Comparison of ENCODE assay signal across 8 cellular contexts in genomic region chr17:1724869-1725641, GRCh38. TPM values are rescaled to one million over a fixed set of nuclear protein-coding genes. Genes with fewer than 3 reads are reported as not detected.
A peak's percentile ranks its signal among the peaks of the same experiment; 100 is the strongest.
DNase-seq lines count a peak whose midpoint lies in the region; ATAC-seq and TF ChIP-seq lines count a peak whose summit lies in the region.

No MANE protein-coding gene starts in this region.

- H3K36me3 Mint-ChIP-seq in activated T-cell treated with anti-CD3 and anti-CD28 coated beads, Interleukin-2, amount 50 U/mL, for 72 hours (ENCODE audit: insufficient read depth in 2 of 2), result no peaks in the 10 kb centered on the region
- peaks cover 22% of the 10 kb centered on the region for H3K36me3 Mint-ChIP-seq in activated T-helper 17 cell treated with anti-CD3 and anti-CD28 coated beads, Interleukin-2, amount 50 U/mL, for 72 hours (ENCODE audit: low read depth)

- H3K27ac Mint-ChIP-seq in activated T-cell treated with anti-CD3 and anti-CD28 coated beads, Interleukin-2, amount 50 U/mL, for 72 hours, result no peak overlapping the region
- H3K27ac Mint-ChIP-seq in activated T-helper 17 cell treated with anti-CD3 and anti-CD28 coated beads, Interleukin-2, amount 50 U/mL, for 72 hours, result peak overlapping the region; percentile 74

- 7 to 21% methylated on average over 51 of the region's 51 CpGs for WGBS in sigmoid colon, 2 donors

- H3K36me3 ChIP-seq in right atrium auricular region (no peaks in the 10 kb centered on the region), sigmoid colon (peaks cover 0 to 26% (median 12%) of the 10 kb centered on the region in 4 donors)

- H3K27me3 Mint-ChIP-seq in activated T-cell treated with anti-CD3 and anti-CD28 coated beads, Interleukin-2, amount 50 U/mL, for 72 hours (ENCODE audit: low read depth), result no peaks in the 10 kb centered on the region
- H3K27me3 Mint-ChIP-seq in activated T-helper 17 cell treated with anti-CD3 and anti-CD28 coated beads, Interleukin-2, amount 50 U/mL, for 72 hours, result no peaks in the 10 kb centered on the region

- ATAC-seq in activated T-cell treated with anti-CD3 and anti-CD28 coated beads, Interleukin-2, amount 50 U/mL, for 72 hours (replicated peaks in 1 of 2), result peak; percentile 75 to 80
- ATAC-seq in HG03442 (IDR thresholded peaks at IDR 0.05; ENCODE audit: unreplicated experiment), result peak; percentile 24
- peak; percentile 69 for ATAC-seq in activated T-helper 17 cell treated with anti-CD3 and anti-CD28 coated beads, Interleukin-2, amount 50 U/mL, for 72 hours (replicated peaks)

- peak overlapping the region; percentile 51 to 73 for H3K4me3 ChIP-seq in right atrium auricular region
- peak overlapping the region; percentile 50 to 87 (median 77) for H3K4me3 ChIP-seq in sigmoid colon

- intact Hi-C loops in sigmoid colon (cut with DNase I), result loop anchor here (1.0 to 2.0 kb wide), 2 partner anchors 60 to 104 kb away; partner anchors contain the start of gene SMYD4

- no peak for TF ChIP-seq POLR2A in sigmoid colon (IDR thresholded peaks at IDR 0.05)

- no peaks in the 10 kb centered on the region for H3K27me3 ChIP-seq in right atrium auricular region
- H3K27me3 ChIP-seq in sigmoid colon, result no peaks in the 10 kb centered on the region

- no peaks in the 10 kb centered on the region for H3K9me3 ChIP-seq in right atrium auricular region
- H3K9me3 ChIP-seq in sigmoid colon, result no peaks in the 10 kb centered on the region

- H3K4me1 ChIP-seq in right atrium auricular region (peaks cover 0 to 52% of the 10 kb centered on the region in 2 donors), sigmoid colon (peaks cover 0 to 64% (median 44%) of the 10 kb centered on the region in 4 donors)

- H3K4me1 Mint-ChIP-seq in activated T-cell treated with anti-CD3 and anti-CD28 coated beads, Interleukin-2, amount 50 U/mL, for 72 hours (ENCODE audit: low read depth), result peaks cover 42% of the 10 kb centered on the region
- H3K4me1 Mint-ChIP-seq in activated T-helper 17 cell treated with anti-CD3 and anti-CD28 coated beads, Interleukin-2, amount 50 U/mL, for 72 hours, result peaks cover 13% of the 10 kb centered on the region

- peak overlapping the region; percentile 78 to 82 for H3K4me3 Mint-ChIP-seq in activated T-cell treated with anti-CD3 and anti-CD28 coated beads, Interleukin-2, amount 50 U/mL, for 72 hours
- H3K4me3 Mint-ChIP-seq in activated T-helper 17 cell treated with anti-CD3 and anti-CD28 coated beads, Interleukin-2, amount 50 U/mL, for 72 hours, result peak overlapping the region; percentile 68

- TF ChIP-seq CTCF in right atrium auricular region (IDR thresholded peaks at IDR 0.05) (no peak), sigmoid colon (IDR thresholded peaks at IDR 0.05) (no peak)

- DNase-seq in activated T-cell treated with anti-CD3 and anti-CD28 coated beads, Interleukin-2, amount 50 U/mL, for 72 hours, result no peak
- no peak for DNase-seq in activated T-cell treated with anti-CD3 and anti-CD28 coated beads for 4 hours
- DNase-seq in right atrium auricular region (ENCODE audit: low spot score), result no peak
- no peak for DNase-seq in sigmoid colon
- no peak for DNase-seq in SW480 (ENCODE audit: low spot score)
- no peak for DNase-seq in cerebellar cortex (ENCODE audit: low spot score)

- H3K27ac ChIP-seq in right atrium auricular region, result peak overlapping the region; percentile 88 to 90
- H3K27ac ChIP-seq in sigmoid colon, result peak overlapping the region; percentile 83 to 95 (median 90)

- TF ChIP-seq EP300 in sigmoid colon (IDR thresholded peaks at IDR 0.05), result no peak

- H3K9me3 Mint-ChIP-seq in activated T-cell treated with anti-CD3 and anti-CD28 coated beads, Interleukin-2, amount 50 U/mL, for 72 hours, result no peaks in the 10 kb centered on the region
- no peaks in the 10 kb centered on the region for H3K9me3 Mint-ChIP-seq in activated T-helper 17 cell treated with anti-CD3 and anti-CD28 coated beads, Interleukin-2, amount 50 U/mL, for 72 hours

RNA-seq across cellular contexts. Expression of gene WDR81, which starts 0.6 kb away (rescaled TPM):
- total RNA-seq in activated T-cell treated with anti-CD3 and anti-CD28 coated beads, Interleukin-2, amount 50 U/mL, for 72 hours, result 10 to 100 TPM in 1 of 2 donors, 1 to 10 TPM in 1; 9.4 to 11.2 TPM
- 10 to 100 TPM; 13.2 to 20.2 TPM for total RNA-seq in activated T-helper 17 cell treated with anti-CD3 and anti-CD28 coated beads, Interleukin-2, amount 50 U/mL, for 72 hours
- 10 to 100 TPM; 10.9 to 17.9 TPM for total RNA-seq in right atrium auricular region
- 10 to 100 TPM; 21.8 to 49.3 (median 28.2) TPM for total RNA-seq in sigmoid colon
- polyA plus RNA-seq in sigmoid colon, result 10 to 100 TPM in 1 of 3 donors, 1 to 10 TPM in 2; 6.6 to 29.3 (median 7.4) TPM

RNA-seq across cellular contexts. Expression of gene TLCD2, which starts 14.9 kb away (rescaled TPM):
- total RNA-seq in activated T-cell treated with anti-CD3 and anti-CD28 coated beads, Interleukin-2, amount 50 U/mL, for 72 hours, result 1 to 10 TPM in 1 of 2 donors, under 1 TPM in 1; 0.70 to 1.8 TPM
- total RNA-seq in activated T-helper 17 cell treated with anti-CD3 and anti-CD28 coated beads, Interleukin-2, amount 50 U/mL, for 72 hours, result 1 to 10 TPM in 1 of 2 donors, under 1 TPM in 1; 0.26 to 1.1 TPM
- total RNA-seq in right atrium auricular region, result 1 to 10 TPM; 1.1 to 3.7 TPM
- total RNA-seq in sigmoid colon, result 1 to 10 TPM; 2.6 to 5.4 (median 4.1) TPM
- 10 to 100 TPM in 1 of 3 donors, 1 to 10 TPM in 2; 7.2 to 23.2 (median 9.2) TPM for polyA plus RNA-seq in sigmoid colon

RNA-seq across cellular contexts. Expression of gene SERPINF2, which starts 17.6 kb away (rescaled TPM):
- total RNA-seq in activated T-cell treated with anti-CD3 and anti-CD28 coated beads, Interleukin-2, amount 50 U/mL, for 72 hours, result 1 to 10 TPM in 1 of 2 donors, under 1 TPM in 1; 0.89 to 1.6 TPM
- total RNA-seq in activated T-helper 17 cell treated with anti-CD3 and anti-CD28 coated beads, Interleukin-2, amount 50 U/mL, for 72 hours, result under 1 TPM; 0.45 to 0.85 TPM
- 1 to 10 TPM; 1.0 to 1.5 TPM for total RNA-seq in right atrium auricular region
- 1 to 10 TPM; 2.9 to 7.2 (median 4.1) TPM for total RNA-seq in sigmoid colon
- 10 to 100 TPM in 1 of 3 donors, 1 to 10 TPM in 1, under 1 TPM in 1; 0.69 to 12.9 (median 1.2) TPM for polyA plus RNA-seq in sigmoid colon

RNA-seq across cellular contexts. Expression of gene SERPINF1, which starts 36.8 kb away (rescaled TPM):
- total RNA-seq in activated T-cell treated with anti-CD3 and anti-CD28 coated beads, Interleukin-2, amount 50 U/mL, for 72 hours, result 1 to 10 TPM in 1 of 2 donors, not detected in 1; 2.2 TPM
- total RNA-seq in activated T-helper 17 cell treated with anti-CD3 and anti-CD28 coated beads, Interleukin-2, amount 50 U/mL, for 72 hours, result not detected
- total RNA-seq in right atrium auricular region (100 to 1,000 TPM; 348 to 498 TPM), sigmoid colon (100 to 1,000 TPM; 275 to 539 (median 352) TPM)
- polyA plus RNA-seq in sigmoid colon, result 100 to 1,000 TPM in 2 of 3 donors, 10 to 100 TPM in 1; 77.7 to 124 (median 112) TPM

RNA-seq across cellular contexts. Expression of gene PRPF8, which starts 40.4 kb away (rescaled TPM):
- 100 to 1,000 TPM; 332 to 390 TPM for total RNA-seq in activated T-cell treated with anti-CD3 and anti-CD28 coated beads, Interleukin-2, amount 50 U/mL, for 72 hours
- total RNA-seq in activated T-helper 17 cell treated with anti-CD3 and anti-CD28 coated beads, Interleukin-2, amount 50 U/mL, for 72 hours, result 100 to 1,000 TPM; 353 to 426 TPM
- total RNA-seq in right atrium auricular region (100 to 1,000 TPM in 1 of 2 donors, 10 to 100 TPM in 1; 90.1 to 144 TPM), sigmoid colon (100 to 1,000 TPM; 115 to 155 (median 125) TPM)
- 10 to 100 TPM; 25.9 to 92.8 (median 34.2) TPM for polyA plus RNA-seq in sigmoid colon

Comparison
In these comparisons a context has a peak if more than half of its experiments do, and no peak if none do; other contexts are left out.
1. ATAC-seq: peak in every context shown above with its lines; median percentile 78 in activated T-cell treated with anti-CD3 and anti-CD28 coated beads, Interleukin-2, amount 50 U/mL, for 72 hours; 69 in activated T-helper 17 cell treated with anti-CD3 and anti-CD28 coated beads, Interleukin-2, amount 50 U/mL, for 72 hours; 24 in HG03442.